ENCODE assay signal across 7 cellular contexts in genomic region chr2:193294371-193294770, GRCh38.
"Had no signal": no experiment of that assay in that cellular context is flagged by ENCODE, and none has a peak within 500 bp of the region (broad histone marks: within the 10 kb centered on the region; RNA-seq: fewer than 3 reads in every experiment).

No MANE protein-coding gene starts in this region.

- H3K9me3 ChIP-seq: HAP-1 had no signal

- H3K9ac ChIP-seq: GM23248 had no signal

- H3K36me3 ChIP-seq: HAP-1 had no signal

- DNase-seq: GM23248, GOT3, H7, IMR-90, KG1 had no signal

- H3K4me3 ChIP-seq: GM23248, HAP-1, K562 had no signal
